Comparison of ENCODE assay signal across 1 cellular context in the genomic region with DNA sequence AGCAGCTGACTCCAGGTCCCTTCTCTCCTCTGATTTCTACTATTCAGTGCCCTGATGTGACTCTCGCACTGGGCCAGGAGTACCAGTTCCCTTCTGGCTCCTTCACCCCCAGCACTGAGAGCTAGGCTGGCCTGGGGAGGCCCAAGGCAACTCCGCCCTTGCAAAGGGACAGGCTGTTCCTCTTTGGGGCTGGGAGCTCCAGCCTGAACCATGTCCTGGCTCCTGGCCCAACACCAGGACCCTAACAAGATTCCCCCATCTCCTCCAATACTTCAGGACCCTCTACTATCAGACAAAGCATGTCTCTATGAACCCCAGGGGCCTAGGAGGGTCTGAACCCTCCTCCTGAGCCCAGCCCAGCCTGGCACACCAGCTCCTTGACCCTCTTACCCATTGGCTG.
TF ChIP-seq lines count a peak whose summit lies in the region.

No MANE protein-coding gene starts in this region.

TF ChIP-seq in SK-N-SH, 30 proteins besides CTCF, POLR2A, EP300 and RAD21 (continued from another document):
- TF ChIP-seq, protein P1, sequence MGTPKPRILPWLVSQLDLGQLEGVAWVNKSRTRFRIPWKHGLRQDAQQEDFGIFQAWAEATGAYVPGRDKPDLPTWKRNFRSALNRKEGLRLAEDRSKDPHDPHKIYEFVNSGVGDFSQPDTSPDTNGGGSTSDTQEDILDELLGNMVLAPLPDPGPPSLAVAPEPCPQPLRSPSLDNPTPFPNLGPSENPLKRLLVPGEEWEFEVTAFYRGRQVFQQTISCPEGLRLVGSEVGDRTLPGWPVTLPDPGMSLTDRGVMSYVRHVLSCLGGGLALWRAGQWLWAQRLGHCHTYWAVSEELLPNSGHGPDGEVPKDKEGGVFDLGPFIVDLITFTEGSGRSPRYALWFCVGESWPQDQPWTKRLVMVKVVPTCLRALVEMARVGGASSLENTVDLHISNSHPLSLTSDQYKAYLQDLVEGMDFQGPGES (IDR thresholded peaks at IDR 0.05; ENCODE audit: low read depth, low read length) = no peak
- TF ChIP-seq RCOR1 (IDR thresholded peaks at IDR 0.05; ENCODE audit: low read length) = no peak
